Comparison of ENCODE assay signal across 18 cellular contexts in genomic region chr20:10649817-10650200, GRCh38. TPM values are rescaled to one million over a fixed set of nuclear protein-coding genes. Genes with fewer than 3 reads are reported as not detected.
DNase-seq lines count a peak whose midpoint lies in the region; ATAC-seq and TF ChIP-seq lines count a peak whose summit lies in the region.
"Had no signal": no experiment of that assay in that cellular context is flagged by ENCODE, and none has a peak within 500 bp of the region (broad histone marks: within the 10 kb centered on the region; RNA-seq: fewer than 3 reads in every experiment).

No MANE protein-coding gene starts in this region.

- H3K4me3 Mint-ChIP-seq in endodermal cell (no peak overlapping the region), nephron (peak overlapping the region in 1 of 3 experiments; percentile 2)
- H3K4me3 Mint-ChIP-seq: activated naive CD8-positive, alpha-beta T cell treated with anti-CD3 and anti-CD28 coated beads, Interleukin-2, amount 50 U/mL, for 24 hours; CD4-positive, alpha-beta memory T cell had no signal

- H3K4me1 ChIP-seq in heart left ventricle = peaks cover 11 to 86% (median 46%) of the 10 kb centered on the region in 12 donors
- peaks cover 8% of the 10 kb centered on the region for H3K4me1 ChIP-seq in endodermal cell (ENCODE audit: control insufficient read depth, insufficient read depth, low read length)
- H3K4me1 ChIP-seq in vagina = peaks cover 66% of the 10 kb centered on the region
- H3K4me1 ChIP-seq in lower lobe of right lung = peaks cover 26% of the 10 kb centered on the region

- H3K36me3 Mint-ChIP-seq in endodermal cell (ENCODE audit: low read depth) (peaks cover 57% of the 10 kb centered on the region), nephron (ENCODE audit: low read depth) (peaks cover 78% of the 10 kb centered on the region)
- H3K36me3 Mint-ChIP-seq: CD4-positive, alpha-beta memory T cell had no signal

- H3K9me3 ChIP-seq in heart left ventricle (no peaks in the 10 kb centered on the region), endodermal cell (ENCODE audit: control insufficient read depth, low read length) (no peaks in the 10 kb centered on the region), vagina (no peaks in the 10 kb centered on the region), lower lobe of right lung (no peaks in the 10 kb centered on the region)
- H3K9me3 ChIP-seq: esophagus muscularis mucosa, tibial nerve had no signal

- H3K27me3 ChIP-seq in heart left ventricle = no peaks in the 10 kb centered on the region
- H3K27me3 ChIP-seq in endodermal cell (ENCODE audit: control insufficient read depth, insufficient read depth, low read length, poor library complexity, severe bottlenecking) = peaks cover 97% of the 10 kb centered on the region
- H3K27me3 ChIP-seq in vagina = no peaks in the 10 kb centered on the region
- H3K27me3 ChIP-seq in lower lobe of right lung (ENCODE audit: low read depth) = no peaks in the 10 kb centered on the region
- H3K27me3 ChIP-seq: esophagus muscularis mucosa, tibial nerve had no signal

- intact Hi-C loops in heart left ventricle (cut with DNase I) = loop anchor here in 4 of 10 donors (5.0 to 10.0 kb wide), 4 partner anchors 93 to 895 kb away; no protein-coding TSS in a partner anchor
- intact Hi-C loops in cardiac septum (cut with DNase I) = no loop called here
- intact Hi-C loops in vagina (cut with DNase I) = no loop called here
- intact Hi-C loops in lower lobe of right lung (cut with DNase I) = no loop called here

- no peak for TF ChIP-seq CTCF in heart left ventricle (IDR thresholded peaks at IDR 0.05)
- no peak for TF ChIP-seq CTCF in endodermal cell (conservative IDR thresholded peaks at IDR 0.05)
- no peak for TF ChIP-seq CTCF in nephron (IDR thresholded peaks at IDR 0.05; ENCODE audit: unreplicated experiment in 3 of 3)
- TF ChIP-seq CTCF in vagina (IDR thresholded peaks at IDR 0.05) = no peak
- no peak for TF ChIP-seq CTCF in lower lobe of right lung (IDR thresholded peaks at IDR 0.05)

- peak overlapping the region; percentile 12 for H3K27ac Mint-ChIP-seq in endodermal cell
- H3K27ac Mint-ChIP-seq in nephron = peak overlapping the region; percentile 82 to 93 (median 83)
- H3K27ac Mint-ChIP-seq: activated naive CD8-positive, alpha-beta T cell treated with anti-CD3 and anti-CD28 coated beads, Interleukin-2, amount 50 U/mL, for 24 hours; CD4-positive, alpha-beta memory T cell had no signal

- H3K9me3 Mint-ChIP-seq in endodermal cell = peaks cover 5% of the 10 kb centered on the region
- H3K9me3 Mint-ChIP-seq in nephron = no peaks in the 10 kb centered on the region
- H3K9me3 Mint-ChIP-seq: activated naive CD8-positive, alpha-beta T cell treated with anti-CD3 and anti-CD28 coated beads, Interleukin-2, amount 50 U/mL, for 24 hours; CD4-positive, alpha-beta memory T cell had no signal

- ATAC-seq in heart left ventricle = no peak
- ATAC-seq in lower lobe of right lung = no peak
- ATAC-seq: activated naive CD8-positive, alpha-beta T cell treated with anti-CD3 and anti-CD28 coated beads, Interleukin-2, amount 50 U/mL, for 24 hours had no signal

- DNase-seq in heart left ventricle = no peak
- DNase-seq in cardiac septum (ENCODE audit: low spot score) = no peak
- no peak for DNase-seq in endodermal cell
- no peak for DNase-seq in vagina (ENCODE audit: extremely low spot score in 2 of 2)
- DNase-seq in NCI-H526 (lab: John Stamatoyannopoulos, UW) = no peak
- no peak for DNase-seq in cerebellum (ENCODE audit: low spot score)
- no peak for DNase-seq in lower lobe of right lung
- DNase-seq: 8988T; activated naive CD8-positive, alpha-beta T cell treated with anti-CD3 and anti-CD28 coated beads, Interleukin-2, amount 50 U/mL, for 24 hours; activated T-cell treated with anti-CD3 and anti-CD28 coated beads, Interleukin-2, amount 50 U/mL, for 48 hours; CD4-positive, alpha-beta memory T cell; cortex of kidney; MM.1S; NK-92 treated with Interleukin-12 subunit alpha and Interleukin-12 subunit beta, amount 100 ng/mL, for 24 hours; posterior cingulate gyrus had no signal

- 63 to 91% (median 74%) methylated on average over 6 of the region's 6 CpGs for WGBS in heart left ventricle, 4 donors
- WGBS in endodermal cell (ENCODE audit: insufficient coverage in 1 of 2, insufficient read length in 1 of 2), 2 experiments = 45 to 80% methylated on average over 6 of the region's 6 CpGs

- no peak for TF ChIP-seq POLR2A in heart left ventricle (IDR thresholded peaks at IDR 0.05)
- no peak for TF ChIP-seq POLR2A in vagina (IDR thresholded peaks at IDR 0.05)

- peaks cover 96% of the 10 kb centered on the region for H3K27me3 Mint-ChIP-seq in endodermal cell (ENCODE audit: insufficient read depth)
- no peaks in the 10 kb centered on the region for H3K27me3 Mint-ChIP-seq in nephron (ENCODE audit: low read depth)

- no peak overlapping the region for H3K9ac ChIP-seq in endodermal cell (ENCODE audit: extremely low read depth, low read length, poor library complexity, severe bottlenecking)

- H3K4me3 ChIP-seq in heart left ventricle (no peak overlapping the region), endodermal cell (ENCODE audit: low read length) (no peak overlapping the region), vagina (no peak overlapping the region), lower lobe of right lung (no peak overlapping the region)
- H3K4me3 ChIP-seq: esophagus muscularis mucosa, tibial nerve had no signal

- H3K36me3 ChIP-seq in heart left ventricle (peaks cover 0 to 98% (median 83%) of the 10 kb centered on the region in 9 donors), endodermal cell (ENCODE audit: control insufficient read depth, insufficient read depth, low read length) (peaks cover 6% of the 10 kb centered on the region), vagina (peaks cover 0 to 82% of the 10 kb centered on the region in 2 donors), lower lobe of right lung (peaks cover 84% of the 10 kb centered on the region)

- peak overlapping the region in 7 of 12 donors; percentile 22 to 80 (median 57) for H3K27ac ChIP-seq in heart left ventricle
- peak overlapping the region; percentile 97 for H3K27ac ChIP-seq in endodermal cell (ENCODE audit: low read depth, low read length)
- H3K27ac ChIP-seq in vagina = peak overlapping the region; percentile 97
- no peak overlapping the region for H3K27ac ChIP-seq in lower lobe of right lung

- H3K4me1 Mint-ChIP-seq in endodermal cell (peaks cover 51% of the 10 kb centered on the region), nephron (peaks cover 92% of the 10 kb centered on the region)
- H3K4me1 Mint-ChIP-seq: activated naive CD8-positive, alpha-beta T cell treated with anti-CD3 and anti-CD28 coated beads, Interleukin-2, amount 50 U/mL, for 24 hours; CD4-positive, alpha-beta memory T cell had no signal

RNA-seq across cellular contexts. Expression of gene JAG1, which starts 24.0 kb away (rescaled TPM):
- total RNA-seq in heart left ventricle (10 to 100 TPM; 20.9 to 42.6 (median 29.6) TPM), cardiac septum (42.1 TPM), endodermal cell (10 to 100 TPM in 1 of 2 donors, 1 to 10 TPM in 1; 6.8 to 19.7 TPM), vagina (185 TPM), cerebellum (50.8 TPM), lower lobe of right lung (60.1 TPM)
- 10 to 100 TPM; 12.5 to 12.7 TPM for polyA plus RNA-seq in heart left ventricle
- 88.8 TPM for polyA plus RNA-seq in endodermal cell (2013, experiment 1 of 2)
- 76.5 TPM for polyA plus RNA-seq in endodermal cell (2013, experiment 2 of 2)
